In genomic region chr3:32018723-32019564, GRCh38 we compare ENCODE assay signal across 1 cellular context.
TF ChIP-seq lines count a peak whose summit lies in the region.

No MANE protein-coding gene starts in this region.

TF ChIP-seq in WTC11, 78 proteins besides CTCF, POLR2A, EP300 and RAD21 (continued from another document):
- TF ChIP-seq, protein P1, sequence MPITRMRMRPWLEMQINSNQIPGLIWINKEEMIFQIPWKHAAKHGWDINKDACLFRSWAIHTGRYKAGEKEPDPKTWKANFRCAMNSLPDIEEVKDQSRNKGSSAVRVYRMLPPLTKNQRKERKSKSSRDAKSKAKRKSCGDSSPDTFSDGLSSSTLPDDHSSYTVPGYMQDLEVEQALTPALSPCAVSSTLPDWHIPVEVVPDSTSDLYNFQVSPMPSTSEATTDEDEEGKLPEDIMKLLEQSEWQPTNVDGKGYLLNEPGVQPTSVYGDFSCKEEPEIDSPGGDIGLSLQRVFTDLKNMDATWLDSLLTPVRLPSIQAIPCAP (CRISPR knock-in tag; IDR thresholded peaks at IDR 0.05) = no peak
- TF ChIP-seq CREB1 (CRISPR knock-in tag; IDR thresholded peaks at IDR 0.05) = no peak
- TF ChIP-seq GRHL2 (CRISPR knock-in tag; IDR thresholded peaks at IDR 0.05; ENCODE audit: insufficient replicate concordance, severe bottlenecking) = no peak
- no peak for TF ChIP-seq NR3C1 (CRISPR knock-in tag; conservative IDR thresholded peaks at IDR 0.05; ENCODE audit: low read depth)
- TF ChIP-seq, protein P2, sequence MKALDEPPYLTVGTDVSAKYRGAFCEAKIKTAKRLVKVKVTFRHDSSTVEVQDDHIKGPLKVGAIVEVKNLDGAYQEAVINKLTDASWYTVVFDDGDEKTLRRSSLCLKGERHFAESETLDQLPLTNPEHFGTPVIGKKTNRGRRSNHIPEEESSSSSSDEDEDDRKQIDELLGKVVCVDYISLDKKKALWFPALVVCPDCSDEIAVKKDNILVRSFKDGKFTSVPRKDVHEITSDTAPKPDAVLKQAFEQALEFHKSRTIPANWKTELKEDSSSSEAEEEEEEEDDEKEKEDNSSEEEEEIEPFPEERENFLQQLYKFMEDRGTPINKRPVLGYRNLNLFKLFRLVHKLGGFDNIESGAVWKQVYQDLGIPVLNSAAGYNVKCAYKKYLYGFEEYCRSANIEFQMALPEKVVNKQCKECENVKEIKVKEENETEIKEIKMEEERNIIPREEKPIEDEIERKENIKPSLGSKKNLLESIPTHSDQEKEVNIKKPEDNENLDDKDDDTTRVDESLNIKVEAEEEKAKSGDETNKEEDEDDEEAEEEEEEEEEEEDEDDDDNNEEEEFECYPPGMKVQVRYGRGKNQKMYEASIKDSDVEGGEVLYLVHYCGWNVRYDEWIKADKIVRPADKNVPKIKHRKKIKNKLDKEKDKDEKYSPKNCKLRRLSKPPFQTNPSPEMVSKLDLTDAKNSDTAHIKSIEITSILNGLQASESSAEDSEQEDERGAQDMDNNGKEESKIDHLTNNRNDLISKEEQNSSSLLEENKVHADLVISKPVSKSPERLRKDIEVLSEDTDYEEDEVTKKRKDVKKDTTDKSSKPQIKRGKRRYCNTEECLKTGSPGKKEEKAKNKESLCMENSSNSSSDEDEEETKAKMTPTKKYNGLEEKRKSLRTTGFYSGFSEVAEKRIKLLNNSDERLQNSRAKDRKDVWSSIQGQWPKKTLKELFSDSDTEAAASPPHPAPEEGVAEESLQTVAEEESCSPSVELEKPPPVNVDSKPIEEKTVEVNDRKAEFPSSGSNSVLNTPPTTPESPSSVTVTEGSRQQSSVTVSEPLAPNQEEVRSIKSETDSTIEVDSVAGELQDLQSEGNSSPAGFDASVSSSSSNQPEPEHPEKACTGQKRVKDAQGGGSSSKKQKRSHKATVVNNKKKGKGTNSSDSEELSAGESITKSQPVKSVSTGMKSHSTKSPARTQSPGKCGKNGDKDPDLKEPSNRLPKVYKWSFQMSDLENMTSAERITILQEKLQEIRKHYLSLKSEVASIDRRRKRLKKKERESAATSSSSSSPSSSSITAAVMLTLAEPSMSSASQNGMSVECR (CRISPR knock-in tag; IDR thresholded peaks at IDR 0.05; ENCODE audit: borderline replicate concordance) = no peak
